8 cellular contexts compared by ENCODE assay signal in genomic region chr2:173048530-173048900, GRCh38. TPM values are rescaled to one million over a fixed set of nuclear protein-coding genes. Genes with fewer than 3 reads are reported as not detected.
DNase-seq lines count a peak whose midpoint lies in the region; ATAC-seq and TF ChIP-seq lines count a peak whose summit lies in the region.

No MANE protein-coding gene starts in this region.

- peak overlapping the region; percentile 4; the same call in 1 of the 2 replicates for H3K9ac ChIP-seq in GM23248
- peak overlapping the region; percentile 19 for H3K9ac ChIP-seq in skeletal muscle satellite cell (ENCODE audit: low read depth, low read length)

- H4K20me1 ChIP-seq in GM23248 (ENCODE audit: insufficient read depth) (no peaks in the 10 kb centered on the region), OCI-LY7 (ENCODE audit: insufficient read depth, low read length) (no peaks in the 10 kb centered on the region)

- H3K4me3 ChIP-seq in GM23248 (no peak overlapping the region), left ventricle myocardium inferior (no peak overlapping the region), skeletal muscle satellite cell (ENCODE audit: low read length) (peak overlapping the region; percentile 5), HAP-1 (no peak overlapping the region), OCI-LY7 (ENCODE audit: low read depth, low read length, poor library complexity, severe bottlenecking) (no peak overlapping the region)

- POLR2A ChIA-PET in OCI-LY7 (lab: Charles Lee) = no interaction called here

- H3K27ac ChIP-seq in GM23248 = peak overlapping the region; percentile 78
- peak overlapping the region; percentile 70 for H3K27ac ChIP-seq in left ventricle myocardium inferior (replicated peaks)
- no peak overlapping the region for H3K27ac ChIP-seq in OCI-LY7 (ENCODE audit: low read depth, low read length, poor library complexity, severe bottlenecking)

- H3F3A ChIP-seq in GM23248 (ENCODE audit: insufficient read depth) = peaks cover 22% of the 10 kb centered on the region

- H3K4me1 ChIP-seq in GM23248 (ENCODE audit: insufficient read depth) = peaks cover 26% of the 10 kb centered on the region
- H3K4me1 ChIP-seq in left ventricle myocardium inferior = peaks cover 27% of the 10 kb centered on the region
- peaks cover 31% of the 10 kb centered on the region for H3K4me1 ChIP-seq in skeletal muscle satellite cell (ENCODE audit: control insufficient read depth, insufficient read depth, low read length)
- peaks cover 28% of the 10 kb centered on the region for H3K4me1 ChIP-seq in HAP-1
- no peaks in the 10 kb centered on the region for H3K4me1 ChIP-seq in OCI-LY7 (ENCODE audit: insufficient read depth, low read length, poor library complexity, severe bottlenecking)

- no peaks in the 10 kb centered on the region for H3K27me3 ChIP-seq in GM23248 (replicated peaks; ENCODE audit: insufficient read depth)
- no peaks in the 10 kb centered on the region for H3K27me3 ChIP-seq in left ventricle myocardium inferior (ENCODE audit: low read depth)
- H3K27me3 ChIP-seq in skeletal muscle satellite cell (ENCODE audit: control insufficient read depth, insufficient read depth, low read length) = no peaks in the 10 kb centered on the region
- H3K27me3 ChIP-seq in HAP-1 (ENCODE audit: low read depth) = no peaks in the 10 kb centered on the region

- ATAC-seq in SK-N-SH treated with all-trans-retinoic acid at 6 μM for 48 hours = peak; percentile 2; the same call in 1 of the 3 replicates
- no peak for ATAC-seq in HG03342 (IDR thresholded peaks at IDR 0.05; ENCODE audit: unreplicated experiment)

- H3K79me2 ChIP-seq in GM23248 (ENCODE audit: insufficient read depth) (no peaks in the 10 kb centered on the region), OCI-LY7 (ENCODE audit: insufficient read depth, low read depth, low read length) (no peaks in the 10 kb centered on the region)

- no peak for DNase-seq in GM23248
- no peak for DNase-seq in left ventricle myocardium inferior
- DNase-seq in OCI-M1 (lab: John Stamatoyannopoulos, UW) = no peak
- no peak for DNase-seq in HAP-1 (ENCODE audit: low spot score in 2 of 2)
- no peak for DNase-seq in OCI-LY7 (ENCODE audit: low spot score)

- no peaks in the 10 kb centered on the region for H3K9me2 ChIP-seq in GM23248 (ENCODE audit: insufficient read depth)
- H3K9me2 ChIP-seq in OCI-LY7 (ENCODE audit: insufficient read depth, low read length) = no peaks in the 10 kb centered on the region

- intact Hi-C loops in left ventricle myocardium inferior (cut with micrococcal nuclease) (no loop called here), OCI-LY7 (cut with micrococcal nuclease; ENCODE audit: unreplicated experiment) (no loop called here)

- no TSS peak for BruUV-seq in OCI-LY7 (replicated peaks; lab: Mats Ljungman, UMichigan)

- H3K4me2 ChIP-seq in GM23248 (ENCODE audit: unreplicated experiment) (peak overlapping the region; percentile 75), skeletal muscle satellite cell (ENCODE audit: low read length) (peak overlapping the region; percentile 69), OCI-LY7 (ENCODE audit: low read length) (no peak overlapping the region)

- no peak for TF ChIP-seq CTCF in left ventricle myocardium inferior (IDR thresholded peaks at IDR 0.05; ENCODE audit: borderline replicate concordance)
- TF ChIP-seq CTCF in OCI-LY7 (conservative IDR thresholded peaks at IDR 0.05; ENCODE audit: low read length) = no peak

- CTCF ChIA-PET in OCI-LY7 (lab: Charles Lee; ENCODE audit: unreplicated experiment) = no interaction called here

- in situ Hi-C loops in GM23248 (cut with MboI) = no loop called here
- in situ Hi-C loops in HAP-1 (cut with MboI; ENCODE audit: low sequenced_read_pairs) = loop anchor here (25.0 kb wide), 1 partner anchor 314 kb away; the partner anchor contains the start of gene CDCA7

- 91 to 93% methylated on average over 3 of the region's 3 CpGs for WGBS in GM23248 (ENCODE audit: low coverage in 1 of 2, low lambda C conversion rate in 2 of 2, missing lambda C conversion rate in 2 of 2), 2 experiments

- no peak overlapping the region for H2AFZ ChIP-seq in GM23248
- no peak overlapping the region for H2AFZ ChIP-seq in OCI-LY7 (ENCODE audit: low read length)

- H3K36me3 ChIP-seq in GM23248 (ENCODE audit: low read depth) (no peaks in the 10 kb centered on the region), left ventricle myocardium inferior (no peaks in the 10 kb centered on the region), skeletal muscle satellite cell (ENCODE audit: insufficient read depth, low read length) (no peaks in the 10 kb centered on the region), HAP-1 (replicated peaks) (no peaks in the 10 kb centered on the region), OCI-LY7 (ENCODE audit: insufficient read depth, low read length) (no peaks in the 10 kb centered on the region)

- no peaks in the 10 kb centered on the region for H3K9me3 ChIP-seq in GM23248 (ENCODE audit: low read depth)
- H3K9me3 ChIP-seq in left ventricle myocardium inferior (replicated peaks) = no peaks in the 10 kb centered on the region
- H3K9me3 ChIP-seq in skeletal muscle satellite cell (replicated peaks; ENCODE audit: low read length) = no peaks in the 10 kb centered on the region
- H3K9me3 ChIP-seq in HAP-1 = no peaks in the 10 kb centered on the region
- H3K9me3 ChIP-seq in OCI-LY7 (ENCODE audit: low read length) = no peaks in the 10 kb centered on the region

TF ChIP-seq in SK-N-SH treated with all-trans-retinoic acid at 6 μM for 48 hours, 23 proteins besides CTCF, POLR2A, EP300 and RAD21:
- no peak for TF ChIP-seq SNAI2 (CRISPR knock-in tag; IDR thresholded peaks at IDR 0.05)
- no peak for TF ChIP-seq PPARA (CRISPR knock-in tag; IDR thresholded peaks at IDR 0.05; ENCODE audit: borderline replicate concordance)
- no peak for TF ChIP-seq OSR1 (CRISPR knock-in tag; IDR thresholded peaks at IDR 0.05)
- TF ChIP-seq, protein P1, sequence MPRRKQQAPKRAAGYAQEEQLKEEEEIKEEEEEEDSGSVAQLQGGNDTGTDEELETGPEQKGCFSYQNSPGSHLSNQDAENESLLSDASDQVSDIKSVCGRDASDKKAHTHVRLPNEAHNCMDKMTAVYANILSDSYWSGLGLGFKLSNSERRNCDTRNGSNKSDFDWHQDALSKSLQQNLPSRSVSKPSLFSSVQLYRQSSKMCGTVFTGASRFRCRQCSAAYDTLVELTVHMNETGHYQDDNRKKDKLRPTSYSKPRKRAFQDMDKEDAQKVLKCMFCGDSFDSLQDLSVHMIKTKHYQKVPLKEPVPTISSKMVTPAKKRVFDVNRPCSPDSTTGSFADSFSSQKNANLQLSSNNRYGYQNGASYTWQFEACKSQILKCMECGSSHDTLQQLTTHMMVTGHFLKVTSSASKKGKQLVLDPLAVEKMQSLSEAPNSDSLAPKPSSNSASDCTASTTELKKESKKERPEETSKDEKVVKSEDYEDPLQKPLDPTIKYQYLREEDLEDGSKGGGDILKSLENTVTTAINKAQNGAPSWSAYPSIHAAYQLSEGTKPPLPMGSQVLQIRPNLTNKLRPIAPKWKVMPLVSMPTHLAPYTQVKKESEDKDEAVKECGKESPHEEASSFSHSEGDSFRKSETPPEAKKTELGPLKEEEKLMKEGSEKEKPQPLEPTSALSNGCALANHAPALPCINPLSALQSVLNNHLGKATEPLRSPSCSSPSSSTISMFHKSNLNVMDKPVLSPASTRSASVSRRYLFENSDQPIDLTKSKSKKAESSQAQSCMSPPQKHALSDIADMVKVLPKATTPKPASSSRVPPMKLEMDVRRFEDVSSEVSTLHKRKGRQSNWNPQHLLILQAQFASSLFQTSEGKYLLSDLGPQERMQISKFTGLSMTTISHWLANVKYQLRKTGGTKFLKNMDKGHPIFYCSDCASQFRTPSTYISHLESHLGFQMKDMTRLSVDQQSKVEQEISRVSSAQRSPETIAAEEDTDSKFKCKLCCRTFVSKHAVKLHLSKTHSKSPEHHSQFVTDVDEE (CRISPR knock-in tag; IDR thresholded peaks at IDR 0.05) = no peak
- TF ChIP-seq, protein P2, sequence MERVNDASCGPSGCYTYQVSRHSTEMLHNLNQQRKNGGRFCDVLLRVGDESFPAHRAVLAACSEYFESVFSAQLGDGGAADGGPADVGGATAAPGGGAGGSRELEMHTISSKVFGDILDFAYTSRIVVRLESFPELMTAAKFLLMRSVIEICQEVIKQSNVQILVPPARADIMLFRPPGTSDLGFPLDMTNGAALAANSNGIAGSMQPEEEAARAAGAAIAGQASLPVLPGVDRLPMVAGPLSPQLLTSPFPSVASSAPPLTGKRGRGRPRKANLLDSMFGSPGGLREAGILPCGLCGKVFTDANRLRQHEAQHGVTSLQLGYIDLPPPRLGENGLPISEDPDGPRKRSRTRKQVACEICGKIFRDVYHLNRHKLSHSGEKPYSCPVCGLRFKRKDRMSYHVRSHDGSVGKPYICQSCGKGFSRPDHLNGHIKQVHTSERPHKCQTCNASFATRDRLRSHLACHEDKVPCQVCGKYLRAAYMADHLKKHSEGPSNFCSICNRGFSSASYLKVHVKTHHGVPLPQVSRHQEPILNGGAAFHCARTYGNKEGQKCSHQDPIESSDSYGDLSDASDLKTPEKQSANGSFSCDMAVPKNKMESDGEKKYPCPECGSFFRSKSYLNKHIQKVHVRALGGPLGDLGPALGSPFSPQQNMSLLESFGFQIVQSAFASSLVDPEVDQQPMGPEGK (CRISPR knock-in tag; IDR thresholded peaks at IDR 0.05; ENCODE audit: borderline replicate concordance) = no peak
- no peak for TF ChIP-seq ZFP3 (CRISPR knock-in tag; IDR thresholded peaks at IDR 0.05)
TF ChIP-seq in SK-N-SH treated with all-trans-retinoic acid at 6 μM for 48 hours: peak in this region for 0.

RNA-seq across cellular contexts. Expression of gene MAP3K20, which starts 27.1 kb away (rescaled TPM):
- total RNA-seq in GM23248 (2014; rRNA removed; shearing (Covaris generic)) = 55.0 and 57.3 TPM in 2 replicates
- 68.9 and 71.6 TPM in 2 replicates for polyA plus RNA-seq in GM23248 (2016; fragmentation: Nextera tagmentation; extraction: Ambion mirVana)
- total RNA-seq in left ventricle myocardium inferior (466 TPM), OCI-LY7 (2022) (17.3 and 17.9 TPM in 2 replicates)
- 62.3 and 98.9 TPM in 2 replicates for total RNA-seq in skeletal muscle satellite cell (2012; rRNA removed)
- 8.2 and 9.1 TPM in 2 replicates for total RNA-seq in OCI-LY7 (2014; rRNA removed; shearing (Covaris generic))
